11 cellular contexts compared by ENCODE assay signal in the genomic region with DNA sequence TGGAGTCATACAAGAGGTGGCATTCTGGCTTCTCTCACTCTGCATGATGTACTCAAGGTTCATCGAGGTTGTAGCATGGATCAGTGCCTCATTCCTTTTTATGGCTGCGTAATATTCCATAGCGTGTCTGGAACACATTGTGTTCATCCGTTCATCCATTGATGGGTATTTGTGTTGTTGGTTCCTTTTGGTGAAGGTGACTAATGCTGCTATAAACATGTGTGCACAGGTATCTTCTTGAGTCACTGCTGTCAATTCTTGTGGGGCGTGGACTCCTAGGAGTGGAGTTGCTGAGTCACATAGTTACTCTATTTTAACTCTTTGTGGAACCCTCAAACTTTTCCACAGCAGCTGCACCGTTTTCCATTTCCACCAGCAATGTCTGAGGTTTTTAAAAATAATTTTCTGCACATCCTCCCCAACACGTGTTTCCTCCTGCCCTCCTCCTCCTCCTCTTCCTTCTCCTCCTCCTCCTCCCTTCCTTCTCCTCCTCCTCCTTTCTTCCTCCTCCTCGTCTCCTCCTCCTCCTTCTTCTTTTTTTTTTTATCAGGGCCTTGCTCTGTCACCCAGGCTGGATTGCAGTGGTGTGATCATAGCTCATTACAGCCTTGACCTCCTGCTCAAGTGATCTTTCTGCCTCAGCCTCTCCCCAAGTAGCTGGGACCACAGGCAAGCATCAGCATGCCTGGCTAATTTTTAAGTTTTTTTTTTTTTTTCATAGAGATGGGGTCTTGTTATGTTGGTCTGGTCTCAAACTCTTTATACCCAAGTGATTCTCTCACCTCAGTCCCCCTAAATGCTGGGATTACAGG. TPM values are rescaled to one million over a fixed set of nuclear protein-coding genes. Genes with fewer than 3 reads are reported as not detected.
DNase-seq lines count a peak whose midpoint lies in the region; ATAC-seq and TF ChIP-seq lines count a peak whose summit lies in the region.
"Had no signal": no experiment of that assay in that cellular context is flagged by ENCODE, and none has a peak within 500 bp of the region (broad histone marks: within the 10 kb centered on the region; RNA-seq: fewer than 3 reads in every experiment).

No MANE protein-coding gene starts in this region.

- no peak overlapping the region for H3K9ac ChIP-seq in GM23248

- no peaks in the 10 kb centered on the region for H4K20me1 ChIP-seq in GM23248 (ENCODE audit: insufficient read depth)

- H3K9me3 ChIP-seq in HEK293 (ENCODE audit: control insufficient read depth, insufficient read depth, low read depth, low read length) = no peaks in the 10 kb centered on the region
- H3K9me3 ChIP-seq in sigmoid colon = no peaks in the 10 kb centered on the region
- no peaks in the 10 kb centered on the region for H3K9me3 ChIP-seq in GM23248 (ENCODE audit: low read depth)

- H3K4me3 ChIP-seq in HEK293 (ENCODE audit: low read depth, low read length) = no peak overlapping the region
- no peak overlapping the region for H3K4me3 ChIP-seq in sigmoid colon
- H3K4me3 ChIP-seq in GM23248 = no peak overlapping the region

- no peak overlapping the region for H3K4me2 ChIP-seq in GM23248 (ENCODE audit: unreplicated experiment)

- H3K27ac ChIP-seq in HEK293 (ENCODE audit: extremely low read depth, low read depth, low read length) (no peak overlapping the region), sigmoid colon (no peak overlapping the region), GM23248 (no peak overlapping the region)

- no peaks in the 10 kb centered on the region for H3K9me2 ChIP-seq in GM23248 (ENCODE audit: insufficient read depth)

- intact Hi-C loops in sigmoid colon (cut with DNase I) = no loop called here

- TF ChIP-seq CTCF in HEK293 (tag by site-specific recombination; IDR thresholded peaks at IDR 0.05) = no peak
- TF ChIP-seq CTCF in sigmoid colon (IDR thresholded peaks at IDR 0.05) = no peak

- POLR2A ChIA-PET in HEK293 (lab: Yijun Ruan, JAX) = interaction anchor here (0.7 kb wide), 1 partner anchor 251 kb away, joined by 6 read pairs; no protein-coding TSS in a partner anchor

- 26 to 43% methylated on average over 8 of the region's 8 CpGs for WGBS in sigmoid colon, 2 donors
- WGBS in GM23248 (ENCODE audit: low coverage in 1 of 2, low lambda C conversion rate in 2 of 2, missing lambda C conversion rate in 2 of 2), 2 experiments = 59 to 77% methylated on average over 7 to 8 of the region's 8 CpGs

- no peaks in the 10 kb centered on the region for H3K4me1 ChIP-seq in HEK293 (ENCODE audit: control insufficient read depth, insufficient read depth, low read length)
- peaks cover 0 to 21% (median 12%) of the 10 kb centered on the region in 4 donors for H3K4me1 ChIP-seq in sigmoid colon
- H3K4me1 ChIP-seq in GM23248 (ENCODE audit: insufficient read depth) = no peaks in the 10 kb centered on the region

- in situ Hi-C loops in GM23248 (cut with MboI) = no loop called here

- no peak for TF ChIP-seq EP300 in sigmoid colon (IDR thresholded peaks at IDR 0.05)

- no peaks in the 10 kb centered on the region for H3K36me3 ChIP-seq in HEK293 (ENCODE audit: control insufficient read depth in 2 of 2, insufficient read depth in 1 of 2, low read length in 2 of 2)
- H3K36me3 ChIP-seq in sigmoid colon = no peaks in the 10 kb centered on the region
- H3K36me3 ChIP-seq in GM23248 (ENCODE audit: low read depth) = no peaks in the 10 kb centered on the region

- no peak for ATAC-seq in HG02970 (IDR thresholded peaks at IDR 0.05; ENCODE audit: low FRiP score, unreplicated experiment)

- H3K27me3 ChIP-seq in sigmoid colon (peaks cover 16 to 20% (median 17%) of the 10 kb centered on the region in 3 donors), GM23248 (replicated peaks; ENCODE audit: insufficient read depth) (peaks cover 12% of the 10 kb centered on the region; the same call in 1 of the 2 replicates)

- no peaks in the 10 kb centered on the region for H3F3A ChIP-seq in GM23248 (ENCODE audit: insufficient read depth)

- CTCF ChIA-PET in HEK293 (lab: Yijun Ruan, JAX) = interaction anchor here (0.7 to 3.2 kb wide), 4 partner anchors 10 to 335 kb away, joined by 3 to 21 read pairs (median 6); no protein-coding TSS in a partner anchor

- TF ChIP-seq POLR2A in sigmoid colon (IDR thresholded peaks at IDR 0.05) = no peak

- DNase-seq in AML-193 (lab: John Stamatoyannopoulos, UW) = peak; percentile 8 to 36
- DNase-seq in activated CD4-positive, alpha-beta T cell treated with anti-CD3 and anti-CD28 coated beads for 48 hours = peak; percentile 74
- peak; percentile 86 for DNase-seq in kidney tubule cell (ENCODE audit: low spot score)
- no peak for DNase-seq in NCI-H2107 treated with DMSO at 0.1 percent for 48 hours (lab: John Stamatoyannopoulos, UW; ENCODE audit: unreplicated experiment)
- DNase-seq in sigmoid colon = no peak
- no peak for DNase-seq in GM23248
- DNase-seq: effector CD8-positive, alpha-beta T cell; T-helper 9 cell had no signal

- no peak overlapping the region for H2AFZ ChIP-seq in GM23248

- no peaks in the 10 kb centered on the region for H3K79me2 ChIP-seq in GM23248 (ENCODE audit: insufficient read depth)

TF ChIP-seq in HEK293, 187 proteins besides CTCF, POLR2A, EP300 and RAD21 (continues in another document):
- TF ChIP-seq ZNF514 (tag by site-specific recombination; IDR thresholded peaks at IDR 0.05) (no peak), ZNF629 (tag by site-specific recombination; IDR thresholded peaks at IDR 0.05) (0 out of 2 replicates have a peak, but pooled peaks have one; percentile 9), GLIS2 (tag by site-specific recombination; IDR thresholded peaks at IDR 0.05) (no peak), ZNF624 (tag by site-specific recombination; IDR thresholded peaks at IDR 0.05) (no peak), YY2 (tag by site-specific recombination; IDR thresholded peaks at IDR 0.05) (no peak), ZNF175 (tag by site-specific recombination; IDR thresholded peaks at IDR 0.05) (no peak), EGR2 (tag by site-specific recombination; IDR thresholded peaks at IDR 0.05; ENCODE audit: low read depth) (peak; percentile 81), ZBTB20 (tag by site-specific recombination; IDR thresholded peaks at IDR 0.05) (0 out of 2 replicates have a peak, but pooled peaks have one; percentile 8), PRDM1 (tag by site-specific recombination; IDR thresholded peaks at IDR 0.05) (no peak), ZFHX2 (tag by site-specific recombination; conservative IDR thresholded peaks at IDR 0.05) (peak; percentile 59), ELK4 (IDR thresholded peaks at IDR 0.05; ENCODE audit: borderline replicate concordance, low read depth, low read length) (no peak), ZNF221 (tag by site-specific recombination; IDR thresholded peaks at IDR 0.05; ENCODE audit: borderline replicate concordance) (no peak), ZNF155 (tag by site-specific recombination; IDR thresholded peaks at IDR 0.05) (no peak)
- TF ChIP-seq, protein P1, sequence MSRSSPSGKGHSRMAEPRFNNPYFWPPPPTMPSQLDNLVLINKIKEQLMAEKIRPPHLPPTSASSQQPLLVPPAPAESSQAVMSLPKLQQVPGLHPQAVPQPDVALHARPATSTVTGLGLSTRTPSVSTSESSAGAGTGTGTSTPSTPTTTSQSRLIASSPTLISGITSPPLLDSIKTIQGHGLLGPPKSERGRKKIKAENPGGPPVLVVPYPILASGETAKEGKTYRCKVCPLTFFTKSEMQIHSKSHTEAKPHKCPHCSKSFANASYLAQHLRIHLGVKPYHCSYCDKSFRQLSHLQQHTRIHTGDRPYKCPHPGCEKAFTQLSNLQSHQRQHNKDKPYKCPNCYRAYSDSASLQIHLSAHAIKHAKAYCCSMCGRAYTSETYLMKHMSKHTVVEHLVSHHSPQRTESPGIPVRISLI (tag by site-specific recombination; IDR thresholded peaks at IDR 0.05) = no peak
- TF ChIP-seq, protein P2, sequence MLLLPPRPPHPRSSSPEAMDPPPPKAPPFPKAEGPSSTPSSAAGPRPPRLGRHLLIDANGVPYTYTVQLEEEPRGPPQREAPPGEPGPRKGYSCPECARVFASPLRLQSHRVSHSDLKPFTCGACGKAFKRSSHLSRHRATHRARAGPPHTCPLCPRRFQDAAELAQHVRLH (tag by site-specific recombination; IDR thresholded peaks at IDR 0.05) = peak; percentile 79

RNA-seq across cellular contexts. Expression of gene TMEM221, which starts 2.0 kb away (rescaled TPM):
- total RNA-seq in sigmoid colon = 1 to 10 TPM in 2 of 4 donors, under 1 TPM in 1, not detected in 1; 0.36 to 1.8 (median 1.7) TPM
- polyA plus RNA-seq in sigmoid colon = under 1 TPM in 1 of 3 donors, not detected in 2; 0.23 TPM
- 0.22 TPM in 1 of 2 replicates, not detected in the other for total RNA-seq in GM23248 (2014; rRNA removed; shearing (Covaris generic))
- polyA plus RNA-seq in GM23248 (2016; fragmentation: Nextera tagmentation; extraction: Ambion mirVana) = 0.30 TPM in 1 of 2 replicates, not detected in the other
- total RNA-seq: lung microvascular endothelial cell had no signal

RNA-seq across cellular contexts. Expression of gene NXNL1, which starts 10.3 kb away (rescaled TPM):
- total RNA-seq in sigmoid colon = not detected
- polyA plus RNA-seq in sigmoid colon = not detected
- total RNA-seq in GM23248 (2014; rRNA removed; shearing (Covaris generic)) = not detected in 2 replicates
- not detected in 2 replicates for polyA plus RNA-seq in GM23248 (2016; fragmentation: Nextera tagmentation; extraction: Ambion mirVana)
- total RNA-seq: lung microvascular endothelial cell had no signal

RNA-seq across cellular contexts. Expression of gene SLC27A1, which starts 19.9 kb away (rescaled TPM):
- 10 to 100 TPM; 13.2 to 23.8 (median 15.9) TPM for total RNA-seq in sigmoid colon
- polyA plus RNA-seq in sigmoid colon (1 to 10 TPM in 2 of 3 donors, under 1 TPM in 1; 0.69 to 8.8 (median 3.6) TPM), GM23248 (2016; fragmentation: Nextera tagmentation; extraction: Ambion mirVana) (20.4 and 21.9 TPM in 2 replicates)
- total RNA-seq in GM23248 (2014; rRNA removed; shearing (Covaris generic)) = 30.0 and 34.0 TPM in 2 replicates

RNA-seq across cellular contexts. Expression of gene MVB12A, which starts 30.6 kb away (rescaled TPM):
- 10 to 100 TPM; 40.4 to 55.8 (median 44.8) TPM for total RNA-seq in sigmoid colon
- polyA plus RNA-seq in sigmoid colon (100 to 1,000 TPM in 1 of 3 donors, 10 to 100 TPM in 2; 71.5 to 102 (median 79.4) TPM), GM23248 (2016; fragmentation: Nextera tagmentation; extraction: Ambion mirVana) (49.6 and 55.3 TPM in 2 replicates)
- total RNA-seq in GM23248 (2014; rRNA removed; shearing (Covaris generic)) = 68.3 and 73.9 TPM in 2 replicates

RNA-seq across cellular contexts. Expression of gene BST2, which starts 45.0 kb away (rescaled TPM):
- total RNA-seq in sigmoid colon = 100 to 1,000 TPM in 3 of 4 donors, 10 to 100 TPM in 1; 81.0 to 125 (median 111) TPM
- polyA plus RNA-seq in sigmoid colon (100 to 1,000 TPM in 1 of 3 donors, 10 to 100 TPM in 2; 37.8 to 127 (median 40.7) TPM), GM23248 (2016; fragmentation: Nextera tagmentation; extraction: Ambion mirVana) (0.75 and 0.79 TPM in 2 replicates)
- total RNA-seq in GM23248 (2014; rRNA removed; shearing (Covaris generic)) = not detected in 2 replicates

Comparison
In these comparisons a context has a peak if more than half of its experiments do, and no peak if none do; other contexts are left out.
1. DNase-seq: peak in AML-193 (2 of 2), activated CD4-positive, alpha-beta T cell treated with anti-CD3 and anti-CD28 coated beads for 48 hours (single experiment) and kidney tubule cell (single experiment); none in NCI-H2107 treated with DMSO at 0.1 percent for 48 hours (single experiment), sigmoid colon (single experiment) and GM23248 (single experiment).